1 cellular context compared by ENCODE assay signal in the genomic region with DNA sequence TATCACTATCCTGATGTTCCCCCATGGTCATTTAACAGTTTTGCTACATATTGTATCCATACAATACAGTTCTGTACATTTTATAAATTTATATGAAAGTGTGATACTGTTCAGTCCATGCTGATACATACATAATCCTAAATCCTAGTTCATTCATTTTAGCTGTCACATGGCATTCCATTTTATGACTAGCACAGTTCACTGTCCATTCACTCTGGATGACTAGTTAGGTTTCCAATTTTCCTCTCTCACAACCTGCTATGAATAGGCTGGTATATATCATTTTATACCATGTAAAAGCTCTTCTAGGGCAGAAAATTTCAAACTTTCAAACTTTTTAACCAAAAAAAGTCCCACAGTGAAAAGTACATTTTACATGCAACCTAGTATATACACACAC.
TF ChIP-seq lines count a peak whose summit lies in the region.

No MANE protein-coding gene starts in this region.

TF ChIP-seq in IMR-90, 13 proteins besides CTCF, POLR2A, EP300 and RAD21:
- TF ChIP-seq SMC3 (IDR thresholded peaks at IDR 0.05; ENCODE audit: low read depth, low read length) (no peak), CEBPB (IDR thresholded peaks at IDR 0.05; ENCODE audit: low read depth, low read length) (no peak), NFE2L2 (IDR thresholded peaks at IDR 0.05; ENCODE audit: low read depth, low read length) (no peak), RCOR1 (IDR thresholded peaks at IDR 0.05; ENCODE audit: insufficient replicate concordance, low read length) (no peak), BHLHE40 (IDR thresholded peaks at IDR 0.05; ENCODE audit: low read depth, low read length) (no peak), MAFK (IDR thresholded peaks at IDR 0.05; ENCODE audit: low read depth, low read length) (no peak), MAZ (IDR thresholded peaks at IDR 0.05; ENCODE audit: borderline replicate concordance, low read depth, low read length) (no peak), MXI1 (IDR thresholded peaks at IDR 0.05; ENCODE audit: borderline replicate concordance, low read depth, low read length) (no peak), RFX5 (IDR thresholded peaks at IDR 0.05; ENCODE audit: low read depth, low read length) (no peak), USF2 (IDR thresholded peaks at IDR 0.05; ENCODE audit: low read depth, low read length) (no peak)
- TF ChIP-seq, protein P1, sequence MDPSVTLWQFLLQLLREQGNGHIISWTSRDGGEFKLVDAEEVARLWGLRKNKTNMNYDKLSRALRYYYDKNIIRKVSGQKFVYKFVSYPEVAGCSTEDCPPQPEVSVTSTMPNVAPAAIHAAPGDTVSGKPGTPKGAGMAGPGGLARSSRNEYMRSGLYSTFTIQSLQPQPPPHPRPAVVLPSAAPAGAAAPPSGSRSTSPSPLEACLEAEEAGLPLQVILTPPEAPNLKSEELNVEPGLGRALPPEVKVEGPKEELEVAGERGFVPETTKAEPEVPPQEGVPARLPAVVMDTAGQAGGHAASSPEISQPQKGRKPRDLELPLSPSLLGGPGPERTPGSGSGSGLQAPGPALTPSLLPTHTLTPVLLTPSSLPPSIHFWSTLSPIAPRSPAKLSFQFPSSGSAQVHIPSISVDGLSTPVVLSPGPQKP (IDR thresholded peaks at IDR 0.05; ENCODE audit: borderline replicate concordance, low read depth, low read length), result no peak
